Comparison of ENCODE assay signal across 1 cellular context in the genomic region with DNA sequence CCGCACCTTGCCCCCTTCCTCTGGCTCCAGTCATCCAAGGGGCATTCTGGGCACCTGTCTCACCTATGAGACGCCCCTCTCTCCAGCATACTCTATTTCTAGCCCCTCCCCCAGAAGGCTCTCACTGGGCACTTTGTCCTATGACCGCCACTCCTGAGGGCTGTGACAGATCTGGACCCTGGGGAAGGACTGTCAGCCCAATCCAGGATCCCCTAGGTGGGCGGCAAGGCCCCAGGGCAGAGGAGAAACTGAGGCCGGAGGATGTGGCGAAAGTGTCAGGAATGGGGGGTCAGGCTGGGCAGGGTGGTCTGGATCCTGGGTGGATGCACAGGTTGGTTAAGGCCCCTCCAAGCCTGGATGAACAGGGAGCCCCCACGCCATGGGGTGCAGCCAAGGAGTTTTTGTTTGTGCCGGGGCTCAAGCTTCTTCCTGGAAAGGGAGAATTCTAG.
TF ChIP-seq lines count a peak whose summit lies in the region.

No MANE protein-coding gene starts in this region.

TF ChIP-seq in H1, 55 proteins besides CTCF, POLR2A, EP300 and RAD21:
- TF ChIP-seq TAF1 (IDR thresholded peaks at IDR 0.05; ENCODE audit: low read depth, low read length) (no peak), SUZ12 (IDR thresholded peaks at IDR 0.05; ENCODE audit: low read length) (peak; percentile 11; the same call in 1 of the 2 replicates)
